Comparison of ENCODE assay signal across 26 cellular contexts in genomic region chr5:33080287-33080686, GRCh38.
"Had no signal": no experiment of that assay in that cellular context is flagged by ENCODE, and none has a peak within 500 bp of the region (broad histone marks: within the 10 kb centered on the region; RNA-seq: fewer than 3 reads in every experiment).

No MANE protein-coding gene starts in this region.

- DNase-seq: glutamatergic neuron; hippocampal formation; kidney glomerular epithelial cell; left colon; left lung; lower lobe of right lung; mammary epithelial cell; naive B cell; natural killer cell; nephron progenitor cell; occipital lobe; psoas muscle; spleen; stimulated activated CD4-positive, alpha-beta T cell treated with anti-CD3 and anti-CD28 coated beads, Interleukin-4, amount 100 ng/mL, for 24 hours; stimulated activated naive CD4-positive, alpha-beta T cell; tibial artery; trophoblast cell; upper lobe of right lung had no signal

- H3K27me3 ChIP-seq: left lung, neural progenitor cell, neutrophil, spleen, suprapubic skin, tibial artery, upper lobe of right lung had no signal

- H3K27ac ChIP-seq: left lung, lower lobe of right lung, neural progenitor cell, neutrophil, parathyroid adenoma, psoas muscle, skin epidermis, suprapubic skin, thoracic aorta, tibial artery, upper lobe of right lung had no signal

- ATAC-seq: left colon; left lung; natural killer cell; psoas muscle; sciatic nerve; stimulated activated effector memory CD8-positive, alpha-beta T cell treated with anti-CD3 and anti-CD28 coated beads, Interleukin-12 subunit alpha, Interleukin-12 subunit beta, amount 100 ng/mL, for 72 hours had no signal

- H3K9ac ChIP-seq: neural progenitor cell, parathyroid adenoma had no signal

- H3K36me3 ChIP-seq: left lung, lower lobe of right lung, neutrophil, spleen, suprapubic skin, thoracic aorta, tibial artery, upper lobe of right lung had no signal

- H3K4me1 ChIP-seq: left lung, neural progenitor cell, parathyroid adenoma, psoas muscle, spleen, suprapubic skin had no signal

- H3K4me3 ChIP-seq: left lung, lower lobe of right lung, neural progenitor cell, psoas muscle, skin epidermis, spleen, suprapubic skin, thoracic aorta, tibial artery, upper lobe of right lung had no signal

- H3K9me3 ChIP-seq: lower lobe of right lung, neutrophil, psoas muscle, suprapubic skin, thoracic aorta, tibial artery, upper lobe of right lung had no signal
